ENCODE assay signal across 1 cellular context in genomic region chr7:81937091-81937490, GRCh38.
TF ChIP-seq lines count a peak whose summit lies in the region.

No MANE protein-coding gene starts in this region.

TF ChIP-seq in WTC11, 78 proteins besides CTCF, POLR2A, EP300 and RAD21 (continued from another document):
- TF ChIP-seq USF1 (CRISPR knock-in tag; IDR thresholded peaks at IDR 0.05) (no peak), AR (CRISPR knock-in tag; IDR thresholded peaks at IDR 0.05) (no peak), IRF1 (CRISPR knock-in tag; IDR thresholded peaks at IDR 0.05) (no peak), CREM (CRISPR knock-in tag; IDR thresholded peaks at IDR 0.05) (no peak), GTF2I (CRISPR knock-in tag; conservative IDR thresholded peaks at IDR 0.05) (no peak), ZNF425 (CRISPR knock-in tag; conservative IDR thresholded peaks at IDR 0.05) (no peak), SP1 (CRISPR knock-in tag; conservative IDR thresholded peaks at IDR 0.05) (no peak), ZBTB43 (CRISPR knock-in tag; IDR thresholded peaks at IDR 0.05) (no peak), ZNF671 (CRISPR knock-in tag; IDR thresholded peaks at IDR 0.05) (no peak), ERG (CRISPR knock-in tag; IDR thresholded peaks at IDR 0.05) (no peak), ZMAT4 (CRISPR knock-in tag; IDR thresholded peaks at IDR 0.05) (no peak)
